In genomic region chr15:30990036-30990435, GRCh38 we compare ENCODE assay signal across 8 cellular contexts. TPM values are rescaled to one million over a fixed set of nuclear protein-coding genes. Genes with fewer than 3 reads are reported as not detected.
DNase-seq lines count a peak whose midpoint lies in the region; ATAC-seq, FAIRE-seq and TF ChIP-seq lines count a peak whose summit lies in the region.

No MANE protein-coding gene starts in this region.

- peaks cover 43% of the 10 kb centered on the region for H3K4me1 ChIP-seq in CD4-positive, CD25-positive, alpha-beta regulatory T cell (ENCODE audit: control insufficient read depth, insufficient read depth, low read length, poor library complexity, severe bottlenecking)
- peaks cover 24% of the 10 kb centered on the region for H3K4me1 ChIP-seq in MM.1S (ENCODE audit: low read length)

- H3K27ac ChIP-seq in CD4-positive, CD25-positive, alpha-beta regulatory T cell (ENCODE audit: insufficient read depth, low read length, poor library complexity, severe bottlenecking), result no peak overlapping the region
- peak overlapping the region; percentile 87; the same call in 1 of the 2 replicates for H3K27ac ChIP-seq in MM.1S (ENCODE audit: low read length)
- peak overlapping the region; percentile 7 for H3K27ac ChIP-seq in caudate nucleus (ENCODE audit: low read depth, low read length)

- ATAC-seq in CD4-positive, CD25-positive, alpha-beta regulatory T cell (ENCODE audit: low read depth in 2 of 2), result no peak
- no peak for ATAC-seq in naive B cell (ENCODE audit: low read depth in 2 of 2)
- no peak for ATAC-seq in HG03097 (IDR thresholded peaks at IDR 0.05; ENCODE audit: low FRiP score, unreplicated experiment)
- ATAC-seq in GM21786 (IDR thresholded peaks at IDR 0.05; ENCODE audit: unreplicated experiment), result no peak

- peaks cover 18 to 59% (median 27%) of the 10 kb centered on the region in 4 donors for H3K4me1 Mint-ChIP-seq in CD4-positive, CD25-positive, alpha-beta regulatory T cell
- peaks cover 34 to 44% (median 41%) of the 10 kb centered on the region in 3 donors for H3K4me1 Mint-ChIP-seq in naive B cell

- H3K36me3 Mint-ChIP-seq in CD4-positive, CD25-positive, alpha-beta regulatory T cell, result peaks cover 18% of the 10 kb centered on the region
- H3K36me3 Mint-ChIP-seq in naive B cell, result peaks cover 8 to 9% of the 10 kb centered on the region in 2 donors

- no peak overlapping the region for H2AFZ ChIP-seq in MM.1S (ENCODE audit: low read length)

- H3F3A ChIP-seq in MM.1S (ENCODE audit: insufficient read depth, low read length), result peaks cover 14% of the 10 kb centered on the region

- peaks cover 60% of the 10 kb centered on the region for H3K79me2 ChIP-seq in MM.1S (ENCODE audit: low read length)

- H3K27ac Mint-ChIP-seq in CD4-positive, CD25-positive, alpha-beta regulatory T cell, result peak overlapping the region; percentile 85 to 97 (median 96)
- H3K27ac Mint-ChIP-seq in naive B cell, result peak overlapping the region in 5 of 6 donors; percentile 95 to 98 (median 97)

- peak in 1 of 3 donors; percentile 10 for DNase-seq in CD4-positive, CD25-positive, alpha-beta regulatory T cell
- peak; percentile 32 for DNase-seq in MM.1S
- no peak for DNase-seq in caudate nucleus (lab: John Stamatoyannopoulos, UW)
- DNase-seq in naive B cell, result no peak
- no peak for DNase-seq in RCC 7860 (ENCODE audit: low spot score)
- DNase-seq in activated CD4-positive, CD25-positive, alpha-beta regulatory T cell (lab: John Stamatoyannopoulos, UW), result no peak

- H4K20me1 ChIP-seq in MM.1S (ENCODE audit: insufficient read depth, low read length), result no peaks in the 10 kb centered on the region

- H3K4me3 ChIP-seq in CD4-positive, CD25-positive, alpha-beta regulatory T cell (ENCODE audit: low read depth, low read length), result peak overlapping the region; percentile 95
- H3K4me3 ChIP-seq in MM.1S (ENCODE audit: low read length), result peak overlapping the region; percentile 99

- H3K27me3 ChIP-seq in CD4-positive, CD25-positive, alpha-beta regulatory T cell (ENCODE audit: control insufficient read depth, insufficient read depth, low read length), result no peaks in the 10 kb centered on the region
- H3K27me3 ChIP-seq in MM.1S (replicated peaks; ENCODE audit: insufficient read depth, low read length), result no peaks in the 10 kb centered on the region

- H3K27me3 Mint-ChIP-seq in CD4-positive, CD25-positive, alpha-beta regulatory T cell, result peaks cover 16% of the 10 kb centered on the region
- H3K27me3 Mint-ChIP-seq in naive B cell, result no peaks in the 10 kb centered on the region

- peak overlapping the region; percentile 98; the same call in 1 of the 2 replicates for H3K9ac ChIP-seq in MM.1S (ENCODE audit: low read length)

- H3K9me2 ChIP-seq in MM.1S (replicated peaks; ENCODE audit: insufficient read depth, low read length), result no peaks in the 10 kb centered on the region

- TF ChIP-seq CTCF in MM.1S (IDR thresholded peaks at IDR 0.05; ENCODE audit: low read length), result no peak; the same call in 1 of the 2 replicates

- peak overlapping the region; percentile 85 for H3K4me2 ChIP-seq in MM.1S (ENCODE audit: low read depth, low read length)

- H3K4me3 Mint-ChIP-seq in CD4-positive, CD25-positive, alpha-beta regulatory T cell, result peak overlapping the region; percentile 97 to 98 (median 98)
- peak overlapping the region; percentile 95 to 100 (median 97) for H3K4me3 Mint-ChIP-seq in naive B cell

- H3K9me3 Mint-ChIP-seq in CD4-positive, CD25-positive, alpha-beta regulatory T cell, result peaks cover 0 to 4% (median 0%) of the 10 kb centered on the region in 7 donors
- H3K9me3 Mint-ChIP-seq in naive B cell, result no peaks in the 10 kb centered on the region

- peaks cover 11% of the 10 kb centered on the region for H3K36me3 ChIP-seq in CD4-positive, CD25-positive, alpha-beta regulatory T cell (ENCODE audit: control insufficient read depth, insufficient read depth, low read length)
- peaks cover 5% of the 10 kb centered on the region; the same call in 1 of the 2 replicates for H3K36me3 ChIP-seq in MM.1S (replicated peaks; ENCODE audit: insufficient read depth, low read length)

- H3K9me3 ChIP-seq in CD4-positive, CD25-positive, alpha-beta regulatory T cell (ENCODE audit: control insufficient read depth in 2 of 2, low read length in 2 of 2), result no peaks in the 10 kb centered on the region
- H3K9me3 ChIP-seq in MM.1S (replicated peaks; ENCODE audit: insufficient read depth, low read length), result no peaks in the 10 kb centered on the region

- FAIRE-seq in RCC 7860 (lab: Jason Lieb, UNC), result no peak

RNA-seq across cellular contexts. Expression of gene MTMR10, which starts 1.4 kb away (rescaled TPM):
- total RNA-seq in CD4-positive, CD25-positive, alpha-beta regulatory T cell, result 36.5 TPM
- polyA plus RNA-seq in CD4-positive, CD25-positive, alpha-beta regulatory T cell, result 1 to 10 TPM; 6.1 to 7.3 (median 6.6) TPM
- 10 to 100 TPM in 5 of 6 donors, 1 to 10 TPM in 1; 2.7 to 43.0 (median 17.1) TPM for polyA plus RNA-seq in naive B cell (ENCODE audit: low read depth in 6 of 6)
